7 cellular contexts compared by ENCODE assay signal in the genomic region with DNA sequence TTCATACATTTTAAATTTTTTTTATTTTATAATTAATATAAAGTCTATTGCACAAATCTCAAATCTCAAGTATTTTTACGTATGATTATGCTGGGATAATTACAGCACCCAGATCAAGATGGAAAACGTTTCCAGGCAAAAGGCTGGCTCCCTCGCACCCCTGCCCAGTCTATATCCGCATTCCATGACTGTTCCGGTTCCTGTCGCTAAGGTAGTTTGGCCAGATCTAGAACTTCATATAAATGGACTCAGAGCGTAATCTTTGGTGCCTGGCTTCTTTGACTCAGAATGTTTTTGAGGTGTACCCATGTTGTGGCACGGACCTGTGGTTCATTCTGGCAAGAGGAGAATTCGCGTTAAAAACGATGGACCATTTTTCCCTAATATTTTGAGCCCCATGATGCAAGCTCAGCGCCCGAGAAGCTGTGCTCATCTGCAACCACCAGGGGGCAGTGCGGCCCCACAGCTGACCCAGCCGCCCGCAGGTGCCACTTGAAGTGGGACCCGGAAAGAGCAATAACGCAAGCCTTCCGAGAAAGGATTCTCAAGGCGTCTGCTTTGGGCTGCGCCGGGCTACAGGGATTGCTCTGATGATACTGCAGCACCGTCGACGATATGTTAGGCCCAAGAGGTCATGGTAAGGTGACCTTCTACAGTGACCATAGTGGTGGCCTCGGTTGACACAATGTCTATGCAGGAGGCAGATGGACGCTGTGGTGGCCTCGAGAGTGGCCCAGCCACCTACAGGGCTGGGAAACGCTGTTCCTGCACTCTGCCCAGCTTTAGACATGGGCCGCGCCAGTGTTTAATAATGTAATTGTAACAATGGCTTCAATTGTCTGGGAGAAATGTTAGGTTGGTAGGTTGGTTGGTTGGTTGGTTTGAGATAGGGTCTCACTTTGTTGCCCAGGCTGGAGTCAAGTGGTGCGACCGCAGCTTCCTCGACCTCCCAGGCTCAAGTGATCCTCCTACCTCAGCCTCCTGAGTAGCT.
DNase-seq lines count a peak whose midpoint lies in the region; ATAC-seq, FAIRE-seq and TF ChIP-seq lines count a peak whose summit lies in the region.

No MANE protein-coding gene starts in this region.

- H3K4me1 ChIP-seq in Loucy (ENCODE audit: insufficient read depth, low read length, poor library complexity, severe bottlenecking) (peaks cover 5% of the 10 kb centered on the region), cardiac muscle cell (ENCODE audit: low read depth) (no peaks in the 10 kb centered on the region), prostate gland (replicated peaks) (no peaks in the 10 kb centered on the region)

- no peaks in the 10 kb centered on the region for H4K20me1 ChIP-seq in Loucy (ENCODE audit: insufficient read depth, low read length, poor library complexity, severe bottlenecking)

- TF ChIP-seq CTCF in GM12872 (IDR thresholded peaks at IDR 0.05; ENCODE audit: insufficient read depth, low read depth, low read length), result peak; percentile 95
- TF ChIP-seq CTCF in Loucy (conservative IDR thresholded peaks at IDR 0.05; ENCODE audit: low read length), result peak; percentile 96
- TF ChIP-seq CTCF in cardiac muscle cell (IDR thresholded peaks at IDR 0.05; ENCODE audit: low read depth, low read length), result peak; percentile 98
- peak; percentile 78 to 93 (median 88) for TF ChIP-seq CTCF in prostate gland (IDR thresholded peaks at IDR 0.05)

- H3K27ac Mint-ChIP-seq in activated naive CD4-positive, alpha-beta T cell treated with anti-CD3 and anti-CD28 coated beads, Interleukin-2, amount 50 U/mL, for 72 hours, result peak overlapping the region in 1 of 2 donors; percentile 54

- H2AFZ ChIP-seq in Loucy (ENCODE audit: low read length), result peak overlapping the region; percentile 99

- H3K9me2 ChIP-seq in Loucy (replicated peaks; ENCODE audit: low read depth, low read length), result no peaks in the 10 kb centered on the region

- no peaks in the 10 kb centered on the region for H3F3A ChIP-seq in Loucy (ENCODE audit: low read depth)

- intact Hi-C loops in prostate gland (cut with DNase I), result loop anchor here (2.0 to 5.0 kb wide), 2 partner anchors 76 to 188 kb away; no protein-coding TSS in a partner anchor

- H3K9me3 Mint-ChIP-seq in activated naive CD4-positive, alpha-beta T cell treated with anti-CD3 and anti-CD28 coated beads, Interleukin-2, amount 50 U/mL, for 72 hours, result no peaks in the 10 kb centered on the region

- H3K36me3 Mint-ChIP-seq in activated naive CD4-positive, alpha-beta T cell treated with anti-CD3 and anti-CD28 coated beads, Interleukin-2, amount 50 U/mL, for 72 hours, result no peaks in the 10 kb centered on the region

- FAIRE-seq in urothelium cell line (lab: Jason Lieb, UNC), result no peak

- H3K4me3 ChIP-seq in Loucy (ENCODE audit: low read length, poor library complexity, severe bottlenecking) (peak overlapping the region; percentile 64), cardiac muscle cell (no peak overlapping the region), prostate gland (no peak overlapping the region)

- no peaks in the 10 kb centered on the region for H3K79me2 ChIP-seq in Loucy (ENCODE audit: insufficient read depth, low read length)

- H3K27ac ChIP-seq in cardiac muscle cell (no peak overlapping the region), prostate gland (no peak overlapping the region)

- WGBS in prostate gland, result 54% methylated on average over 32 of the region's 34 CpGs

- peak; percentile 53 to 58 for ATAC-seq in activated naive CD4-positive, alpha-beta T cell treated with anti-CD3 and anti-CD28 coated beads, Interleukin-2, amount 50 U/mL, for 72 hours

- H3K9me3 ChIP-seq in Loucy (ENCODE audit: insufficient read depth, low read depth, low read length) (no peaks in the 10 kb centered on the region), cardiac muscle cell (ENCODE audit: low read depth) (no peaks in the 10 kb centered on the region), prostate gland (no peaks in the 10 kb centered on the region)

- no peak for TF ChIP-seq POLR2A in prostate gland (IDR thresholded peaks at IDR 0.05)

- H3K36me3 ChIP-seq in Loucy (ENCODE audit: insufficient read depth, low read length) (no peaks in the 10 kb centered on the region), cardiac muscle cell (no peaks in the 10 kb centered on the region), prostate gland (no peaks in the 10 kb centered on the region)

- no peak overlapping the region for H3K9ac ChIP-seq in Loucy (ENCODE audit: low read depth, low read length, poor library complexity, severe bottlenecking)

- peak overlapping the region; percentile 83 for H3K4me2 ChIP-seq in Loucy (ENCODE audit: low read depth, low read length, poor library complexity, severe bottlenecking)

- H3K27me3 ChIP-seq in Loucy (ENCODE audit: insufficient read depth, low read length, poor library complexity, severe bottlenecking) (peaks cover 7% of the 10 kb centered on the region), cardiac muscle cell (no peaks in the 10 kb centered on the region), prostate gland (replicated peaks; ENCODE audit: insufficient read depth) (no peaks in the 10 kb centered on the region)

- peak; percentile 63 for DNase-seq in SKM-1 treated with dmso at 0.1 percent for 144 hours (lab: John Stamatoyannopoulos, UW; ENCODE audit: unreplicated experiment)
- DNase-seq in activated naive CD4-positive, alpha-beta T cell treated with anti-CD3 and anti-CD28 coated beads, Interleukin-2, amount 50 U/mL, for 72 hours (ENCODE audit: low spot score in 2 of 2), result peak; percentile 59 to 73
- peak; percentile 78 to 82 for DNase-seq in cardiac muscle cell (ENCODE audit: low read depth in 1 of 2, low spot score in 1 of 2)
- DNase-seq in prostate gland (ENCODE audit: low spot score), result peak; percentile 25
- peak; percentile 92 for DNase-seq in urothelium cell line (ENCODE audit: low spot score)

Comparison
In these comparisons a context has a peak if more than half of its experiments do, and no peak if none do; other contexts are left out.
1. DNase-seq: peak in every context shown above with its lines; median percentile 92 in urothelium cell line; 80 in cardiac muscle cell; 66 in activated naive CD4-positive, alpha-beta T cell treated with anti-CD3 and anti-CD28 coated beads, Interleukin-2, amount 50 U/mL, for 72 hours; 63 in SKM-1 treated with dmso at 0.1 percent for 144 hours; 25 in prostate gland.